In genomic region chr2:25035537-25036220, GRCh38 we compare ENCODE assay signal across 20 cellular contexts. TPM values are rescaled to one million over a fixed set of nuclear protein-coding genes. Genes with fewer than 3 reads are reported as not detected.
DNase-seq lines count a peak whose midpoint lies in the region; ATAC-seq and TF ChIP-seq lines count a peak whose summit lies in the region.
"Had no signal": no experiment of that assay in that cellular context is flagged by ENCODE, and none has a peak within 500 bp of the region (broad histone marks: within the 10 kb centered on the region; RNA-seq: fewer than 3 reads in every experiment).

No MANE protein-coding gene starts in this region.

- CTCF ChIA-PET in PC-9 (lab: Charles Lee) = interaction anchor here (0.6 kb wide), 1 partner anchor 93 kb away, joined by 3 read pairs; no protein-coding TSS in a partner anchor

- no peaks in the 10 kb centered on the region for H4K20me1 ChIP-seq in PC-9 (ENCODE audit: insufficient read depth)

- H3K9me3 ChIP-seq in PC-9 (ENCODE audit: insufficient read depth, low read depth) = no peaks in the 10 kb centered on the region
- peaks cover 0 to 2% of the 10 kb centered on the region in 2 donors for H3K9me3 ChIP-seq in lung (ENCODE audit: control insufficient read depth in 2 of 2, insufficient read depth in 1 of 2, low read length in 1 of 2)
- no peaks in the 10 kb centered on the region for H3K9me3 ChIP-seq in suprapubic skin
- H3K9me3 ChIP-seq: stomach, transverse colon had no signal

- no TSS peak for BruUV-seq in PC-9 (replicated peaks; lab: Mats Ljungman, UMichigan)

- H3F3A ChIP-seq in PC-9 (ENCODE audit: insufficient read depth, low read depth) = peaks cover 23% of the 10 kb centered on the region

- no peaks in the 10 kb centered on the region for H3K79me2 ChIP-seq in PC-9 (ENCODE audit: low read depth)

- POLR2A ChIA-PET in PC-9 (lab: Charles Lee; ENCODE audit: unreplicated experiment) = interaction anchor here (0.5 to 0.7 kb wide), 3 partner anchors 43 to 959 kb away, joined by 3 to 12 read pairs (median 4); partner anchors contain the start of gene SF3B6

- no peak for ATAC-seq in lung (ENCODE audit: insufficient read depth, low FRiP score)
- ATAC-seq: activated CD4-positive, alpha-beta T cell treated with anti-CD3 and anti-CD28 coated beads for 36 hours; T-cell had no signal

- DNase-seq in DMS79 (lab: John Stamatoyannopoulos, UW) (peak; percentile 52), HT1080 (ENCODE audit: low read depth) (peak; percentile 15), PC-9 (peak; percentile 78 to 93), lung (ENCODE audit: low spot score) (peak; percentile 53), SIG-M5 treated with dmso at 0.1 percent for 504 hours (lab: John Stamatoyannopoulos, UW; ENCODE audit: unreplicated experiment) (no peak), suprapubic skin (ENCODE audit: low spot score in 2 of 2) (no peak), mucosa of gallbladder (ENCODE audit: low spot score) (no peak)
- DNase-seq: activated CD4-positive, alpha-beta T cell treated with anti-CD3 and anti-CD28 coated beads for 36 hours; activated naive CD4-positive, alpha-beta T cell treated with anti-CD3 and anti-CD28 coated beads, Interleukin-2, amount 50 U/mL, for 16 hours; Calu3; cerebellar nuclear complex; GOT3; hypothalamus; NCI-H2227 treated with DMSO at 0.1 percent for 48 hours; SIG-M5; stimulated activated CD4-positive, alpha-beta T cell treated with anti-CD3 and anti-CD28 coated beads, Interleukin-12 subunit alpha, Interleukin-12 subunit beta, amount 100 ng/mL, for 4 hours; stomach; T-cell; transverse colon had no signal

- TF ChIP-seq EP300 in suprapubic skin (IDR thresholded peaks at IDR 0.05) = no peak

- H3K27ac ChIP-seq in PC-9 = no peak overlapping the region
- H3K27ac ChIP-seq in lung (ENCODE audit: low read depth in 1 of 2, low read length in 1 of 2) = no peak overlapping the region
- no peak overlapping the region for H3K27ac ChIP-seq in suprapubic skin
- H3K27ac ChIP-seq: C4-2B, stomach, transverse colon had no signal

- intact Hi-C loops in PC-9 (cut with micrococcal nuclease; ENCODE audit: unreplicated experiment) = no loop called here

- peak overlapping the region; percentile 55 for H3K4me2 ChIP-seq in PC-9

- WGBS in lung, 2 donors = 58 to 69% methylated on average over 12 of the region's 12 CpGs
- WGBS in suprapubic skin = 64% methylated on average over 12 of the region's 12 CpGs

- H3K4me3 ChIP-seq in PC-9 = no peak overlapping the region
- H3K4me3 ChIP-seq in lung = no peak overlapping the region
- no peak overlapping the region for H3K4me3 ChIP-seq in suprapubic skin
- H3K4me3 ChIP-seq: stomach, transverse colon had no signal

- H3K9me2 ChIP-seq in PC-9 (ENCODE audit: insufficient read depth) = no peaks in the 10 kb centered on the region

- H2AFZ ChIP-seq in PC-9 = no peak overlapping the region

- TF ChIP-seq CTCF in PC-9 (conservative IDR thresholded peaks at IDR 0.05) (no peak), lung (IDR thresholded peaks at IDR 0.05; ENCODE audit: control extremely low read depth, extremely low read depth) (no peak), suprapubic skin (IDR thresholded peaks at IDR 0.05) (no peak)

- H3K36me3 ChIP-seq in PC-9 (ENCODE audit: low read depth) (no peaks in the 10 kb centered on the region), lung (ENCODE audit: control insufficient read depth in 2 of 2, insufficient read depth in 2 of 2, low read length in 2 of 2) (no peaks in the 10 kb centered on the region), suprapubic skin (no peaks in the 10 kb centered on the region)
- H3K36me3 ChIP-seq: stomach, transverse colon had no signal

- TF ChIP-seq POLR2A in suprapubic skin (IDR thresholded peaks at IDR 0.05) = no peak

- peaks cover 32% of the 10 kb centered on the region for H3K4me1 ChIP-seq in PC-9 (replicated peaks; ENCODE audit: insufficient read depth)
- H3K4me1 ChIP-seq in lung (ENCODE audit: control insufficient read depth in 2 of 2, insufficient read depth in 2 of 2, low read length in 2 of 2) = no peaks in the 10 kb centered on the region
- H3K4me1 ChIP-seq in suprapubic skin = no peaks in the 10 kb centered on the region
- H3K4me1 ChIP-seq: transverse colon had no signal

- H3K27me3 ChIP-seq in PC-9 (ENCODE audit: insufficient read depth, low read depth) (peaks cover 6% of the 10 kb centered on the region; the same call in 1 of the 2 replicates), lung (ENCODE audit: control insufficient read depth, insufficient read depth) (no peaks in the 10 kb centered on the region), suprapubic skin (no peaks in the 10 kb centered on the region)
- H3K27me3 ChIP-seq: stomach, transverse colon had no signal

RNA-seq across cellular contexts. Expression of gene EFR3B, which starts 6.2 kb away (rescaled TPM):
- total RNA-seq in HT1080 (2014; rRNA removed; shearing (Covaris generic)) = 3.9 and 5.6 TPM in 2 replicates
- 0.71 and 0.88 TPM in 2 replicates for polyA plus RNA-seq in HT1080 (2015; cell fraction: cytosol; rRNA removed)
- polyA plus RNA-seq in HT1080 (2015; cell fraction: nucleus; rRNA removed) = 1.1 and 1.2 TPM in 2 replicates
- 0.20 TPM in 1 of 2 replicates, not detected in the other for total RNA-seq in PC-9 (2021)
- 1 to 10 TPM; 5.6 to 6.1 TPM for total RNA-seq in lung
- polyA plus RNA-seq in lung = 1 to 10 TPM in 1 of 2 donors, under 1 TPM in 1; 0.68 to 1.7 TPM
- total RNA-seq in suprapubic skin = 1 to 10 TPM in 3 of 4 donors, under 1 TPM in 1; 0.79 to 1.5 (median 1.2) TPM
- 1.8 TPM for total RNA-seq in mucosa of gallbladder

Comparison
In these comparisons a context has a peak if more than half of its experiments do, and no peak if none do; other contexts are left out.
1. DNase-seq: peak in DMS79 (single experiment), HT1080 (single experiment), PC-9 (2 of 2) and lung (single experiment); none in SIG-M5 treated with dmso at 0.1 percent for 504 hours (single experiment), suprapubic skin (0 of 2) and mucosa of gallbladder (single experiment).